In genomic region chr5:39360483-39361071, GRCh38 we compare ENCODE assay signal across 1 cellular context.
TF ChIP-seq lines count a peak whose summit lies in the region.

No MANE protein-coding gene starts in this region.

TF ChIP-seq in GM12878, 131 proteins besides CTCF, POLR2A, EP300 and RAD21:
- no peak for TF ChIP-seq NR2F1 (conservative IDR thresholded peaks at IDR 0.05)
- 0 out of 2 replicates have a peak, but pooled peaks have one; percentile 11 for TF ChIP-seq RUNX3 (IDR thresholded peaks at IDR 0.05; ENCODE audit: low read length)
- TF ChIP-seq GABPA (IDR thresholded peaks at IDR 0.05; ENCODE audit: low read depth), result peak; percentile 13; the same call in 1 of the 2 replicates
- TF ChIP-seq JUNB (IDR thresholded peaks at IDR 0.05), result peak; percentile 78
- TF ChIP-seq NFIC (IDR thresholded peaks at IDR 0.05; ENCODE audit: low read depth, low read length), result 0 out of 2 replicates have a peak, but pooled peaks have one; percentile 18
- no peak for TF ChIP-seq FOXM1 (IDR thresholded peaks at IDR 0.05; ENCODE audit: low read depth, low read length)
- no peak for TF ChIP-seq SPI1 (IDR thresholded peaks at IDR 0.05; ENCODE audit: borderline replicate concordance, insufficient read depth, low read depth, low read length)
- TF ChIP-seq KAT2A (conservative IDR thresholded peaks at IDR 0.05; ENCODE audit: control insufficient read depth, low read depth, low read length), result no peak
